ENCODE assay signal across 8 cellular contexts in genomic region chr14:61479746-61480502, GRCh38.
DNase-seq lines count a peak whose midpoint lies in the region; ATAC-seq and TF ChIP-seq lines count a peak whose summit lies in the region.

No MANE protein-coding gene starts in this region.

- peak overlapping the region; percentile 97 for H3K27ac ChIP-seq in RWPE2 (ENCODE audit: poor library complexity, severe bottlenecking)
- H3K27ac ChIP-seq in foreskin keratinocyte = peak overlapping the region; percentile 43
- H3K27ac ChIP-seq in transverse colon = peak overlapping the region; percentile 73 to 81 (median 79)

- no peak for TF ChIP-seq POLR2A in transverse colon (IDR thresholded peaks at IDR 0.05)

- ATAC-seq in RWPE2 (ENCODE audit: low read depth) = peak; percentile 43
- ATAC-seq in foreskin keratinocyte = peak; percentile 82
- no peak for ATAC-seq in HG03108 (IDR thresholded peaks at IDR 0.05; ENCODE audit: unreplicated experiment)

- no peak for TF ChIP-seq CTCF in RWPE2 (IDR thresholded peaks at IDR 0.05; ENCODE audit: poor library complexity, severe bottlenecking)
- TF ChIP-seq CTCF in foreskin keratinocyte (conservative IDR thresholded peaks at IDR 0.05) = no peak
- TF ChIP-seq CTCF in transverse colon (IDR thresholded peaks at IDR 0.05) = no peak

- H3K9me3 ChIP-seq in RWPE2 (ENCODE audit: severe bottlenecking) (no peaks in the 10 kb centered on the region), transverse colon (no peaks in the 10 kb centered on the region)

- in situ Hi-C loops in transverse colon (cut with MboI; ENCODE audit: low pct_ligation_motif_present in 1 of 4, low pct_unique_long_range_greater_than_20kb in 1 of 4, low sequenced_read_pairs in 3 of 4) = no loop called here

- intact Hi-C loops in transverse colon (cut with DNase I; ENCODE audit: low total_unique reads) = no loop called here

- H3K27me3 ChIP-seq in RWPE2 (ENCODE audit: insufficient read depth, poor library complexity, severe bottlenecking) (no peaks in the 10 kb centered on the region), foreskin keratinocyte (no peaks in the 10 kb centered on the region), transverse colon (no peaks in the 10 kb centered on the region)

- TF ChIP-seq EP300 in transverse colon (IDR thresholded peaks at IDR 0.05; ENCODE audit: low read depth) = no peak

- no peaks in the 10 kb centered on the region for H3K9me3 Mint-ChIP-seq in activated naive CD4-positive, alpha-beta T cell treated with anti-CD3 and anti-CD28 coated beads, Interleukin-2, amount 50 U/mL, for 24 hours

- no peak for DNase-seq in activated naive CD4-positive, alpha-beta T cell treated with anti-CD3 and anti-CD28 coated beads, Interleukin-2, amount 50 U/mL, for 16 hours
- no peak for DNase-seq in RWPE2 (ENCODE audit: low spot score)
- DNase-seq in foreskin keratinocyte = peak; percentile 70 to 78
- no peak for DNase-seq in transverse colon
- no peak for DNase-seq in cortex of kidney (lab: John Stamatoyannopoulos, UW)
- DNase-seq in OCI-M1 (lab: John Stamatoyannopoulos, UW) = no peak

- peaks cover 49% of the 10 kb centered on the region for H3K4me1 ChIP-seq in RWPE2 (ENCODE audit: insufficient read depth, poor library complexity, severe bottlenecking)
- no peaks in the 10 kb centered on the region for H3K4me1 ChIP-seq in foreskin keratinocyte
- H3K4me1 ChIP-seq in transverse colon = peaks cover 10 to 43% (median 21%) of the 10 kb centered on the region in 4 donors

- no peak overlapping the region for H3K4me3 ChIP-seq in RWPE2 (ENCODE audit: severe bottlenecking)
- no peak overlapping the region for H3K4me3 ChIP-seq in transverse colon

- H3K36me3 ChIP-seq in RWPE2 (ENCODE audit: low read depth) (no peaks in the 10 kb centered on the region), transverse colon (no peaks in the 10 kb centered on the region)

- peaks cover 13% of the 10 kb centered on the region for H3K36me3 Mint-ChIP-seq in activated naive CD4-positive, alpha-beta T cell treated with anti-CD3 and anti-CD28 coated beads, Interleukin-2, amount 50 U/mL, for 24 hours

- peaks cover 93% of the 10 kb centered on the region for H3K4me1 Mint-ChIP-seq in activated naive CD4-positive, alpha-beta T cell treated with anti-CD3 and anti-CD28 coated beads, Interleukin-2, amount 50 U/mL, for 24 hours

- WGBS in transverse colon (ENCODE audit: low coverage in 1 of 2), 2 donors = 80% methylated on average over 3 of the region's 3 CpGs; no CpG with 5 or more reads in 1 of the 2 donors

- no peaks in the 10 kb centered on the region for H3K27me3 Mint-ChIP-seq in activated naive CD4-positive, alpha-beta T cell treated with anti-CD3 and anti-CD28 coated beads, Interleukin-2, amount 50 U/mL, for 24 hours

- H3K4me3 Mint-ChIP-seq in activated naive CD4-positive, alpha-beta T cell treated with anti-CD3 and anti-CD28 coated beads, Interleukin-2, amount 50 U/mL, for 24 hours = peak overlapping the region; percentile 33

- peak overlapping the region; percentile 96 for H3K27ac Mint-ChIP-seq in activated naive CD4-positive, alpha-beta T cell treated with anti-CD3 and anti-CD28 coated beads, Interleukin-2, amount 50 U/mL, for 24 hours

Comparison
In these comparisons a context has a peak if more than half of its experiments do, and no peak if none do; other contexts are left out.
1. DNase-seq: peak in foreskin keratinocyte (2 of 2); none in activated naive CD4-positive, alpha-beta T cell treated with anti-CD3 and anti-CD28 coated beads, Interleukin-2, amount 50 U/mL, for 16 hours (single experiment), RWPE2 (single experiment), transverse colon (single experiment), cortex of kidney (single experiment) and OCI-M1 (single experiment).
2. H3K27ac ChIP-seq: peak in every context shown above with its lines; median percentile 97 in RWPE2; 79 in transverse colon; 43 in foreskin keratinocyte.